Comparison of ENCODE assay signal across 2 cellular contexts in genomic region chr16:55473584-55473983, GRCh38.
A peak's percentile ranks its signal among the peaks of the same experiment; 100 is the strongest.
TF ChIP-seq lines count a peak whose summit lies in the region.

No MANE protein-coding gene starts in this region.

TF ChIP-seq in IMR-90, 13 proteins besides CTCF, POLR2A, EP300 and RAD21:
- no peak for TF ChIP-seq MAZ (IDR thresholded peaks at IDR 0.05; ENCODE audit: borderline replicate concordance, low read depth, low read length)
- peak; percentile 89 for TF ChIP-seq MAFK (IDR thresholded peaks at IDR 0.05; ENCODE audit: low read depth, low read length)
TF ChIP-seq in IMR-90: peak in this region for 1.

TF ChIP-seq in K562, 482 proteins besides CTCF, POLR2A, EP300 and RAD21:
- peak; percentile 65 for TF ChIP-seq MAFK (IDR thresholded peaks at IDR 0.05; ENCODE audit: low read length)
- TF ChIP-seq MAFF (IDR thresholded peaks at IDR 0.05; ENCODE audit: low read length): peak; percentile 74
- peak; percentile 77 for TF ChIP-seq MAFG (tag; conservative IDR thresholded peaks at IDR 0.05)
- TF ChIP-seq ZNF121 (CRISPR knock-in tag; conservative IDR thresholded peaks at IDR 0.05): no peak
- peak; percentile 65 for TF ChIP-seq C11orf30 (IDR thresholded peaks at IDR 0.05; ENCODE audit: low read depth)
- no peak for TF ChIP-seq RBBP5 (IDR thresholded peaks at IDR 0.05; ENCODE audit: borderline replicate concordance, insufficient read depth, low read length, poor library complexity, severe bottlenecking)
- peak; percentile 79 for TF ChIP-seq ZNF316 (IDR thresholded peaks at IDR 0.05)
